Comparison of ENCODE assay signal across 8 cellular contexts in the genomic region with DNA sequence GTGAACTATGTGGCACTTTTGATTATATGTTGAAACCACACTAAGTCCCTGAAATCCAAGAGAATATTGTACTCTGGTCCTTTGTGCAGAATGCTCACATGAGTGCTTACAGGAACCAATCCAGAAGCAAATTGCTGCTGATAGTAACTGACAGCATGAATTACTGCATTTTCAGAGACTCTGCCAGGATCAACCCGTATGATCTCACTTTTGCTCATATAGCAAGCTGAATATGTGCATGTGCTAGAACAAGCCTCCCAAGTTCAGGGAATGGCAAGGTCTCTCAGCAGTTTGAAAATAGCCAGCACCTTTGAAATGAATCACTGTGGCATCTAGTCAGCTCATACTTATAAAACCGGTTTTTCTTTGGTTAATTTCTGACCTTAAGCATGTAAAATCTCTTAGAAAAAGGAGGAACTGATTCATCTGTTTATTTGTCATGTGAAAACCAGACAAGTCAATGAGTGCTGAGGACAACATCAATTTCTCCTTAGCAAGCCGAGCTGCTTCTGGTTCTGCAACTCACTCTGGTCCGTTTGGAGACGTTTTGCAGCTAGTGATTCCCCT.
DNase-seq lines count a peak whose midpoint lies in the region; ATAC-seq, FAIRE-seq and TF ChIP-seq lines count a peak whose summit lies in the region.

No MANE protein-coding gene starts in this region.

- peak; percentile 83 for FAIRE-seq in GM18507 (lab: Jason Lieb, UNC)

- no peaks in the 10 kb centered on the region for H3K27me3 ChIP-seq in SK-N-SH (ENCODE audit: insufficient read depth)

- TF ChIP-seq RAD21 in SK-N-SH (IDR thresholded peaks at IDR 0.05; ENCODE audit: low read length): no peak

- no peaks in the 10 kb centered on the region for H3K79me2 ChIP-seq in SK-N-SH (ENCODE audit: insufficient read depth)

- H3K9me2 ChIP-seq in SK-N-SH: no peaks in the 10 kb centered on the region

- H3K4me1 ChIP-seq in SK-N-SH (ENCODE audit: control insufficient read depth in 1 of 2, insufficient read depth in 2 of 2, low read depth in 1 of 2, low read length in 1 of 2): peaks cover 0 to 16% of the 10 kb centered on the region in 2 experiments; a peak in 2 of 4 replicates

- no peaks in the 10 kb centered on the region for H3K9me3 ChIP-seq in SK-N-SH

- no peak for TF ChIP-seq CTCF in SK-N-SH (IDR thresholded peaks at IDR 0.05)

- H3K27ac ChIP-seq in SK-N-SH (ENCODE audit: low read depth in 2 of 2, low read length in 1 of 2): peak overlapping the region; percentile 64 to 71; a peak in 3 of 4 replicates

- H3K4me2 ChIP-seq in SK-N-SH: peak overlapping the region; percentile 15; the same call in 1 of the 2 replicates

- peak in 1 of 2 experiments; percentile 65 for TF ChIP-seq EP300 in SK-N-SH (IDR thresholded peaks at IDR 0.05; ENCODE audit: borderline replicate concordance in 1 of 2, low read depth in 1 of 2, low read length in 1 of 2)

- H3F3A ChIP-seq in SK-N-SH (replicated peaks; ENCODE audit: insufficient read depth): peaks cover 24% of the 10 kb centered on the region

- H3K4me3 ChIP-seq in SK-N-SH (ENCODE audit: low read depth in 2 of 2, low read length in 1 of 2): no peak overlapping the region

- no peak overlapping the region for H3K9ac ChIP-seq in SK-N-SH

- CTCF ChIA-PET in SK-N-SH (lab: Yijun Ruan, JAX): interaction anchor here (0.6 kb wide), 1 partner anchor 124 kb away, joined by 3 read pairs; no protein-coding TSS in a partner anchor

- POLR2A ChIA-PET in SK-N-SH (lab: Yijun Ruan, JAX): interaction anchor here (0.6 kb wide), 1 partner anchor 910 kb away, joined by 3 read pairs; no protein-coding TSS in a partner anchor

- DNase-seq in GM18507 (ENCODE audit: extremely low spot score, insufficient read length, low read depth) (peak; percentile 8), SK-N-SH (peak; percentile 15), non-pigmented ciliary epithelial cell (ENCODE audit: low read depth) (peak; percentile 74), NCI-H69 (lab: John Stamatoyannopoulos, UW) (no peak), NCI-H2227 (lab: John Stamatoyannopoulos, UW; ENCODE audit: unreplicated experiment) (no peak)
- DNase-seq in stimulated activated naive CD4-positive, alpha-beta T cell (lab: John Stamatoyannopoulos, UW): no peak
- DNase-seq in activated CD4-positive, alpha-beta T cell treated with anti-CD3 and anti-CD28 coated beads for 4 hours: no peak

- no peaks in the 10 kb centered on the region for H3K36me3 ChIP-seq in SK-N-SH (replicated peaks in 1 of 2; ENCODE audit: control insufficient read depth in 1 of 2, insufficient read depth in 2 of 2, low read length in 1 of 2)

- 51% methylated on average over 5 of the region's 5 CpGs for WGBS in SK-N-SH (ENCODE audit: low lambda C conversion rate)

- ATAC-seq in HG02571 (IDR thresholded peaks at IDR 0.05; ENCODE audit: unreplicated experiment): peak; percentile 80

- H4K20me1 ChIP-seq in SK-N-SH (ENCODE audit: insufficient read depth): no peaks in the 10 kb centered on the region

- no peak overlapping the region for H2AFZ ChIP-seq in SK-N-SH (ENCODE audit: low read depth)

TF ChIP-seq in SK-N-SH, 30 proteins besides CTCF, POLR2A, EP300 and RAD21 (continues in another document):
- TF ChIP-seq TCF12 (IDR thresholded peaks at IDR 0.05) (peak; percentile 92), GATA2 (CRISPR knock-in tag; IDR thresholded peaks at IDR 0.05) (no peak), CHD2 (IDR thresholded peaks at IDR 0.05; ENCODE audit: low read length, partially characterized antibody) (no peak), GABPA (IDR thresholded peaks at IDR 0.05; ENCODE audit: low read depth) (no peak), FOSL2 (IDR thresholded peaks at IDR 0.05; ENCODE audit: borderline replicate concordance, low read depth) (peak; percentile 70), TEAD4 (IDR thresholded peaks at IDR 0.05; ENCODE audit: borderline replicate concordance, insufficient read depth) (peak; percentile 76; the same call in 1 of the 2 replicates), TAF1 (IDR thresholded peaks at IDR 0.05; ENCODE audit: borderline replicate concordance, low read depth, low read length) (no peak), ELF1 (IDR thresholded peaks at IDR 0.05) (no peak), RFX5 (IDR thresholded peaks at IDR 0.05; ENCODE audit: low read length) (no peak), MEF2A (IDR thresholded peaks at IDR 0.05; ENCODE audit: borderline replicate concordance, low read depth) (peak; percentile 77), RXRA (IDR thresholded peaks at IDR 0.05; ENCODE audit: borderline replicate concordance, low read depth) (peak; percentile 66; the same call in 1 of the 2 replicates), SIN3A (IDR thresholded peaks at IDR 0.05; ENCODE audit: borderline replicate concordance, low read depth, low read length) (peak; percentile 35; the same call in 1 of the 2 replicates), NFIC (IDR thresholded peaks at IDR 0.05; ENCODE audit: borderline replicate concordance) (peak; percentile 88), FOXJ3 (CRISPR knock-in tag; IDR thresholded peaks at IDR 0.05) (no peak), NRF1 (IDR thresholded peaks at IDR 0.05; ENCODE audit: low read depth, low read length) (no peak), YY1 (IDR thresholded peaks at IDR 0.05; ENCODE audit: low read depth) (no peak), FOXM1 (IDR thresholded peaks at IDR 0.05; ENCODE audit: low read depth) (peak; percentile 68), RCOR1 (IDR thresholded peaks at IDR 0.05; ENCODE audit: low read length) (no peak), SMC3 (IDR thresholded peaks at IDR 0.05; ENCODE audit: low read depth, low read length) (no peak), POLR2AphosphoS5 (IDR thresholded peaks at IDR 0.05; ENCODE audit: low read depth, low read length) (peak; percentile 61; the same call in 1 of the 2 replicates), EZH2phosphoT487 (IDR thresholded peaks at IDR 0.05; ENCODE audit: borderline replicate concordance, low read depth) (no peak)
- TF ChIP-seq, protein P1, sequence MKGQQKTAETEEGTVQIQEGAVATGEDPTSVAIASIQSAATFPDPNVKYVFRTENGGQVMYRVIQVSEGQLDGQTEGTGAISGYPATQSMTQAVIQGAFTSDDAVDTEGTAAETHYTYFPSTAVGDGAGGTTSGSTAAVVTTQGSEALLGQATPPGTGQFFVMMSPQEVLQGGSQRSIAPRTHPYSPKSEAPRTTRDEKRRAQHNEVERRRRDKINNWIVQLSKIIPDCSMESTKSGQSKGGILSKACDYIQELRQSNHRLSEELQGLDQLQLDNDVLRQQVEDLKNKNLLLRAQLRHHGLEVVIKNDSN (IDR thresholded peaks at IDR 0.05; ENCODE audit: borderline replicate concordance, low read depth): peak; percentile 54; the same call in 1 of the 2 replicates
- TF ChIP-seq, protein P2, sequence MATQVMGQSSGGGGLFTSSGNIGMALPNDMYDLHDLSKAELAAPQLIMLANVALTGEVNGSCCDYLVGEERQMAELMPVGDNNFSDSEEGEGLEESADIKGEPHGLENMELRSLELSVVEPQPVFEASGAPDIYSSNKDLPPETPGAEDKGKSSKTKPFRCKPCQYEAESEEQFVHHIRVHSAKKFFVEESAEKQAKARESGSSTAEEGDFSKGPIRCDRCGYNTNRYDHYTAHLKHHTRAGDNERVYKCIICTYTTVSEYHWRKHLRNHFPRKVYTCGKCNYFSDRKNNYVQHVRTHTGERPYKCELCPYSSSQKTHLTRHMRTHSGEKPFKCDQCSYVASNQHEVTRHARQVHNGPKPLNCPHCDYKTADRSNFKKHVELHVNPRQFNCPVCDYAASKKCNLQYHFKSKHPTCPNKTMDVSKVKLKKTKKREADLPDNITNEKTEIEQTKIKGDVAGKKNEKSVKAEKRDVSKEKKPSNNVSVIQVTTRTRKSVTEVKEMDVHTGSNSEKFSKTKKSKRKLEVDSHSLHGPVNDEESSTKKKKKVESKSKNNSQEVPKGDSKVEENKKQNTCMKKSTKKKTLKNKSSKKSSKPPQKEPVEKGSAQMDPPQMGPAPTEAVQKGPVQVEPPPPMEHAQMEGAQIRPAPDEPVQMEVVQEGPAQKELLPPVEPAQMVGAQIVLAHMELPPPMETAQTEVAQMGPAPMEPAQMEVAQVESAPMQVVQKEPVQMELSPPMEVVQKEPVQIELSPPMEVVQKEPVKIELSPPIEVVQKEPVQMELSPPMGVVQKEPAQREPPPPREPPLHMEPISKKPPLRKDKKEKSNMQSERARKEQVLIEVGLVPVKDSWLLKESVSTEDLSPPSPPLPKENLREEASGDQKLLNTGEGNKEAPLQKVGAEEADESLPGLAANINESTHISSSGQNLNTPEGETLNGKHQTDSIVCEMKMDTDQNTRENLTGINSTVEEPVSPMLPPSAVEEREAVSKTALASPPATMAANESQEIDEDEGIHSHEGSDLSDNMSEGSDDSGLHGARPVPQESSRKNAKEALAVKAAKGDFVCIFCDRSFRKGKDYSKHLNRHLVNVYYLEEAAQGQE (IDR thresholded peaks at IDR 0.05; ENCODE audit: low read depth, low read length): no peak
- TF ChIP-seq, protein P3, sequence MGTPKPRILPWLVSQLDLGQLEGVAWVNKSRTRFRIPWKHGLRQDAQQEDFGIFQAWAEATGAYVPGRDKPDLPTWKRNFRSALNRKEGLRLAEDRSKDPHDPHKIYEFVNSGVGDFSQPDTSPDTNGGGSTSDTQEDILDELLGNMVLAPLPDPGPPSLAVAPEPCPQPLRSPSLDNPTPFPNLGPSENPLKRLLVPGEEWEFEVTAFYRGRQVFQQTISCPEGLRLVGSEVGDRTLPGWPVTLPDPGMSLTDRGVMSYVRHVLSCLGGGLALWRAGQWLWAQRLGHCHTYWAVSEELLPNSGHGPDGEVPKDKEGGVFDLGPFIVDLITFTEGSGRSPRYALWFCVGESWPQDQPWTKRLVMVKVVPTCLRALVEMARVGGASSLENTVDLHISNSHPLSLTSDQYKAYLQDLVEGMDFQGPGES (IDR thresholded peaks at IDR 0.05; ENCODE audit: low read depth, low read length): no peak
- TF ChIP-seq, protein P4, sequence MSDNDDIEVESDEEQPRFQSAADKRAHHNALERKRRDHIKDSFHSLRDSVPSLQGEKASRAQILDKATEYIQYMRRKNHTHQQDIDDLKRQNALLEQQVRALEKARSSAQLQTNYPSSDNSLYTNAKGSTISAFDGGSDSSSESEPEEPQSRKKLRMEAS (IDR thresholded peaks at IDR 0.05; ENCODE audit: low read depth): peak; percentile 87
- TF ChIP-seq, protein P5, sequence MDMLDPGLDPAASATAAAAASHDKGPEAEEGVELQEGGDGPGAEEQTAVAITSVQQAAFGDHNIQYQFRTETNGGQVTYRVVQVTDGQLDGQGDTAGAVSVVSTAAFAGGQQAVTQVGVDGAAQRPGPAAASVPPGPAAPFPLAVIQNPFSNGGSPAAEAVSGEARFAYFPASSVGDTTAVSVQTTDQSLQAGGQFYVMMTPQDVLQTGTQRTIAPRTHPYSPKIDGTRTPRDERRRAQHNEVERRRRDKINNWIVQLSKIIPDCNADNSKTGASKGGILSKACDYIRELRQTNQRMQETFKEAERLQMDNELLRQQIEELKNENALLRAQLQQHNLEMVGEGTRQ (IDR thresholded peaks at IDR 0.05; ENCODE audit: borderline replicate concordance, low read depth, low read length): no peak

Comparison
In these comparisons a context has a peak if more than half of its experiments do, and no peak if none do; other contexts are left out.
1. DNase-seq: peak in GM18507 (single experiment), SK-N-SH (single experiment) and non-pigmented ciliary epithelial cell (single experiment); none in stimulated activated naive CD4-positive, alpha-beta T cell (0 of 6), NCI-H69 (single experiment), NCI-H2227 (single experiment) and activated CD4-positive, alpha-beta T cell treated with anti-CD3 and anti-CD28 coated beads for 4 hours (0 of 2).